In the genomic region with DNA sequence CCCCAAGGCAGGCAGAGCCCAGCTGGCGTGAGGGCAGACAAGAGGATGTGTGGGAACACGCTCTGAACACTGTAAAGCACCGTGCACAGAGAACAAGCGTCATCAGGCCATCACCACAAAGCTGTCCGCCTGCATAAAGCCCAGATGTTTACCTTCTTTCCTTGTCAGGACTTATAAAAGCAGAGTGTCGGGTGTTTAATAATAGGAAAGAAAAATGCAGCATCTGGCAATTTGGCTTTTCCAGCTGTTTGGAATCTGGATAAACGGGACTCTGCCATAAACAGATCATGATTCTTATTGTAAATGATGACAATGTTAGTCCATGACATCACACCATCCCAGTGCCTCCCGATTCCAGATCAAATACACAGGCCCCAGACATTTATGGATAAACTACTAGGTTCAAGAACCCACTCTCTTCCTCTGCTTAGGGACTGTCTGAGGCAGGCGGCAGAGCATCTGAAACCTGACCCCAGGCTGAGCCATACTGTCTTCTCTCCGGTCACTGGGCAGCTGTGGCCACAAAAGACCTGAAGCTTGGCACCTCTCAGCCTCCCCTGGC, we compare ENCODE assay signal across 15 cellular contexts. TPM values are rescaled to one million over a fixed set of nuclear protein-coding genes. Genes with fewer than 3 reads are reported as not detected.
DNase-seq lines count a peak whose midpoint lies in the region; ATAC-seq and TF ChIP-seq lines count a peak whose summit lies in the region.
"Had no signal": no experiment of that assay in that cellular context is flagged by ENCODE, and none has a peak within 500 bp of the region (broad histone marks: within the 10 kb centered on the region; RNA-seq: fewer than 3 reads in every experiment).

No MANE protein-coding gene starts in this region.

- H4K8ac ChIP-seq in mesendoderm (ENCODE audit: low read depth, low read length), result no peak overlapping the region

- peaks cover 35% of the 10 kb centered on the region for H3K79me2 ChIP-seq in mesendoderm (ENCODE audit: control insufficient read depth, insufficient read depth, low read length)

- no peak overlapping the region for H3K27ac ChIP-seq in mesendoderm (ENCODE audit: low read depth, low read length)
- H3K27ac ChIP-seq: ascending aorta, psoas muscle had no signal

- H2AK5ac ChIP-seq in mesendoderm (ENCODE audit: low read length), result no peak overlapping the region

- in situ Hi-C loops in astrocyte of the cerebellum (cut with HindIII; ENCODE audit: low sequenced_read_pairs), result loop anchor here (5.0 to 25.0 kb wide), 2 partner anchors 42 to 247 kb away; no protein-coding TSS in a partner anchor

- no peak overlapping the region for H2BK5ac ChIP-seq in mesendoderm (ENCODE audit: low read length)

- no peak overlapping the region for H4K5ac ChIP-seq in mesendoderm (ENCODE audit: low read length)

- ATAC-seq in omental fat pad (ENCODE audit: low FRiP score), result no peak
- ATAC-seq in HG03432 (IDR thresholded peaks at IDR 0.05; ENCODE audit: unreplicated experiment), result no peak
- no peak for ATAC-seq in GM21737 (IDR thresholded peaks at IDR 0.05; ENCODE audit: unreplicated experiment)
- ATAC-seq: activated T-cell treated with anti-CD3 and anti-CD28 coated beads, Interleukin-2, amount 50 U/mL, for 72 hours; psoas muscle had no signal

- DNase-seq in BJ (ENCODE audit: low read depth) (peak; percentile 89), LHCN-M2 (ENCODE audit: low read depth) (peak; percentile 77), astrocyte of the cerebellum (ENCODE audit: low read depth) (no peak), mesendoderm (no peak), omental fat pad (ENCODE audit: low spot score) (no peak), NCI-H2107 (lab: John Stamatoyannopoulos, UW) (no peak)
- DNase-seq: activated B cell treated with CpG ODN at 0.5 μM for 24 hours; activated T-cell treated with anti-CD3 and anti-CD28 coated beads, Interleukin-2, amount 50 U/mL, for 72 hours; mammary epithelial cell; NCI-H748 treated with DMSO at 0.1 percent for 48 hours; psoas muscle had no signal

- TF ChIP-seq CTCF in BJ (IDR thresholded peaks at IDR 0.05; ENCODE audit: insufficient read depth, low read depth, low read length) (no peak), astrocyte of the cerebellum (IDR thresholded peaks at IDR 0.05; ENCODE audit: low read depth, low read length, missing control alignments) (no peak), omental fat pad (IDR thresholded peaks at IDR 0.05) (no peak)

- CTCF ChIA-PET in BJ (lab: Yijun Ruan, JAX), result interaction anchor here (0.5 to 1.5 kb wide), 5 partner anchors 11 to 250 kb away, joined by 3 to 4 read pairs (median 3); no protein-coding TSS in a partner anchor

- no peak overlapping the region for H3K4me2 ChIP-seq in mesendoderm (ENCODE audit: low read length)

- no peak overlapping the region for H3K23ac ChIP-seq in mesendoderm (ENCODE audit: low read length)

- H2BK15ac ChIP-seq in mesendoderm (replicated peaks; ENCODE audit: low read depth), result no peak overlapping the region

- H3K36me3 ChIP-seq in BJ (ENCODE audit: control insufficient read depth, insufficient read depth, low read length) (no peaks in the 10 kb centered on the region), mesendoderm (ENCODE audit: control insufficient read depth, insufficient read depth, low read length) (no peaks in the 10 kb centered on the region)
- H3K36me3 ChIP-seq: ascending aorta had no signal

- no peaks in the 10 kb centered on the region for H3K27me3 ChIP-seq in BJ (ENCODE audit: control insufficient read depth, insufficient read depth, low read length)
- H3K27me3 ChIP-seq in mesendoderm (ENCODE audit: insufficient read depth, low read length, poor library complexity), result peaks cover under 1% of the 10 kb centered on the region
- H3K27me3 ChIP-seq: ascending aorta had no signal

- H3K4me3 ChIP-seq in BJ (ENCODE audit: low read depth, low read length) (no peak overlapping the region), astrocyte of the cerebellum (ENCODE audit: low read depth, low read length) (peak overlapping the region; percentile 77), mesendoderm (ENCODE audit: low read length) (no peak overlapping the region)
- H3K4me3 ChIP-seq: ascending aorta, psoas muscle had no signal

- no CpG with 5 or more reads among the region's 10 CpGs for WGBS in mesendoderm (ENCODE audit: extremely low coverage, insufficient coverage, low lambda C conversion rate)

- H3K79me1 ChIP-seq in mesendoderm (ENCODE audit: low read length), result peaks cover 9% of the 10 kb centered on the region

- H3K4ac ChIP-seq in mesendoderm (ENCODE audit: low read depth, low read length), result no peak overlapping the region

- H3K56ac ChIP-seq in mesendoderm (ENCODE audit: low read length), result peak overlapping the region; percentile 22

- H3K4me1 ChIP-seq in mesendoderm (ENCODE audit: control insufficient read depth, low read depth, low read length), result peaks cover 24% of the 10 kb centered on the region

- H3K9ac ChIP-seq in mesendoderm (ENCODE audit: low read length), result peak overlapping the region; percentile 17

- POLR2A ChIA-PET in BJ (lab: Charles Lee), result no interaction called here

- no peak overlapping the region for H2BK120ac ChIP-seq in mesendoderm (ENCODE audit: low read depth, low read length)

- H3K18ac ChIP-seq in mesendoderm (ENCODE audit: low read length), result no peak overlapping the region

RNA-seq across cellular contexts. Expression of gene GLIS1, which starts 4.2 kb away (rescaled TPM):
- polyA plus RNA-seq in BJ (2011; rRNA removed), result 0.86 and 1.9 TPM in 2 replicates
- 1.5 and 1.8 TPM in 2 replicates for polyA minus RNA-seq in BJ (2011; rRNA and poly(A)+ RNA removed)
- total RNA-seq in LHCN-M2 (2014; rRNA removed), result 3.7 and 4.6 TPM in 2 replicates
- 1.9 TPM for polyA plus RNA-seq in LHCN-M2 (2012)
- polyA plus RNA-seq in mesendoderm (2013, experiment 1 of 2), result 2.5 TPM
- 2.4 TPM for polyA plus RNA-seq in mesendoderm (2013, experiment 2 of 2)
- total RNA-seq in omental fat pad, result 1 to 10 TPM in 2 of 4 donors, under 1 TPM in 2; 0.19 to 1.4 (median 0.75) TPM
- total RNA-seq: activated B cell treated with CpG ODN at 0.5 μM for 24 hours; activated T-cell treated with anti-CD3 and anti-CD28 coated beads, Interleukin-2, amount 50 U/mL, for 72 hours; ascending aorta; mammary epithelial cell had no signal
- polyA plus RNA-seq: CD14-positive monocyte, mammary epithelial cell had no signal

Comparison
In these comparisons a context has a peak if more than half of its experiments do, and no peak if none do; other contexts are left out.
1. DNase-seq: peak in BJ (single experiment) and LHCN-M2 (single experiment); none in astrocyte of the cerebellum (single experiment), mesendoderm (single experiment), omental fat pad (single experiment) and NCI-H2107 (single experiment).